12 cellular contexts compared by ENCODE assay signal in genomic region chr20:25574411-25574810, GRCh38. TPM values are rescaled to one million over a fixed set of nuclear protein-coding genes. Genes with fewer than 3 reads are reported as not detected.
DNase-seq lines count a peak whose midpoint lies in the region; ATAC-seq, FAIRE-seq and TF ChIP-seq lines count a peak whose summit lies in the region.
"Had no signal": no experiment of that assay in that cellular context is flagged by ENCODE, and none has a peak within 500 bp of the region (broad histone marks: within the 10 kb centered on the region; RNA-seq: fewer than 3 reads in every experiment).

No MANE protein-coding gene starts in this region.

- POLR2A ChIA-PET in A673 (lab: Charles Lee; ENCODE audit: low non-redundant PET): interaction anchor here (0.6 kb wide), 1 partner anchor 20 kb away, joined by 3 read pairs; no protein-coding TSS in a partner anchor
- POLR2A ChIA-PET in Panc1 (lab: Charles Lee): no interaction called here

- H3K4me3 ChIP-seq in A673 (ENCODE audit: low read depth, low read length, poor library complexity, severe bottlenecking) (no peak overlapping the region), Panc1 (ENCODE audit: low read depth in 2 of 2, low read length in 2 of 2) (no peak overlapping the region), fibroblast of the aortic adventitia (ENCODE audit: low read depth, low read length) (no peak overlapping the region), kidney (ENCODE audit: low read length in 2 of 2) (no peak overlapping the region), colonic mucosa (no peak overlapping the region)
- H3K4me3 ChIP-seq: gastrocnemius medialis, neural progenitor cell had no signal

- H3K27me3 ChIP-seq in A673 (replicated peaks; ENCODE audit: insufficient read depth, low read depth, low read length, poor library complexity): no peaks in the 10 kb centered on the region
- H3K27me3 ChIP-seq in Panc1 (ENCODE audit: control insufficient read depth, insufficient read depth, low read length): no peaks in the 10 kb centered on the region
- H3K27me3 ChIP-seq in colonic mucosa: no peaks in the 10 kb centered on the region
- H3K27me3 ChIP-seq: gastrocnemius medialis, neural progenitor cell had no signal

- ATAC-seq in Panc1: peak; percentile 42; the same call in 1 of the 2 replicates
- ATAC-seq in HG03565 (IDR thresholded peaks at IDR 0.05; ENCODE audit: unreplicated experiment): no peak
- ATAC-seq: gastrocnemius medialis had no signal

- TF ChIP-seq CTCF in A673 (conservative IDR thresholded peaks at IDR 0.05; ENCODE audit: low read depth, low read length): 0 out of 2 replicates have a peak, but pooled peaks have one; percentile 22
- TF ChIP-seq CTCF in Panc1 (IDR thresholded peaks at IDR 0.05): no peak
- TF ChIP-seq CTCF in fibroblast of the aortic adventitia (IDR thresholded peaks at IDR 0.05; ENCODE audit: insufficient read depth, low read length): peak; percentile 45
- TF ChIP-seq CTCF in kidney (IDR thresholded peaks at IDR 0.05; ENCODE audit: borderline replicate concordance, extremely low read depth, insufficient read depth): no peak
- TF ChIP-seq CTCF in colonic mucosa (IDR thresholded peaks at IDR 0.05): no peak

- H3K9me3 ChIP-seq in A673 (ENCODE audit: low read depth, low read length, poor library complexity, severe bottlenecking): no peaks in the 10 kb centered on the region
- no peaks in the 10 kb centered on the region for H3K9me3 ChIP-seq in Panc1 (ENCODE audit: control insufficient read depth, insufficient read depth, low read depth, low read length)
- no peaks in the 10 kb centered on the region for H3K9me3 ChIP-seq in kidney (ENCODE audit: control insufficient read depth in 1 of 2, low read length in 2 of 2)
- H3K9me3 ChIP-seq in colonic mucosa: no peaks in the 10 kb centered on the region
- H3K9me3 ChIP-seq: gastrocnemius medialis had no signal

- H3K27ac ChIP-seq in A673 (ENCODE audit: low read depth, low read length, poor library complexity, severe bottlenecking) (no peak overlapping the region), Panc1 (ENCODE audit: low read length) (no peak overlapping the region), kidney (ENCODE audit: low read depth in 2 of 2, low read length in 2 of 2) (no peak overlapping the region), colonic mucosa (no peak overlapping the region)
- H3K27ac ChIP-seq: gastrocnemius medialis, neural progenitor cell had no signal

- intact Hi-C loops in A673 (cut with micrococcal nuclease; ENCODE audit: unreplicated experiment) (no loop called here), Panc1 (cut with micrococcal nuclease; ENCODE audit: unreplicated experiment) (no loop called here), kidney (cut with DNase I) (no loop called here), colonic mucosa (cut with DNase I) (no loop called here)

- BruUV-seq in A673 (replicated peaks; lab: Mats Ljungman, UMichigan) (no TSS peak), Panc1 (replicated peaks; lab: Mats Ljungman, UMichigan) (no TSS peak)

- no peak overlapping the region for H3K9ac ChIP-seq in kidney (ENCODE audit: low read length in 2 of 2)
- no peak overlapping the region for H3K9ac ChIP-seq in colonic mucosa (ENCODE audit: low read depth in 2 of 2, low read length in 2 of 2)
- H3K9ac ChIP-seq: neural progenitor cell had no signal

- no peak for FAIRE-seq in kidney (lab: Jason Lieb, UNC)

- in situ Hi-C loops in Panc1 (cut with HindIII; ENCODE audit: low pct_unique_long_range_greater_than_20kb, low sequenced_read_pairs): no loop called here

- H3K36me3 ChIP-seq in A673 (ENCODE audit: insufficient read depth, low read length, poor library complexity, severe bottlenecking) (peaks cover 3% of the 10 kb centered on the region), Panc1 (ENCODE audit: control insufficient read depth, insufficient read depth, low read length) (no peaks in the 10 kb centered on the region), kidney (ENCODE audit: control insufficient read depth in 1 of 2, insufficient read depth in 2 of 2, low read length in 2 of 2) (no peaks in the 10 kb centered on the region), colonic mucosa (no peaks in the 10 kb centered on the region)
- H3K36me3 ChIP-seq: gastrocnemius medialis, neural progenitor cell had no signal

- H3K4me1 ChIP-seq in A673 (ENCODE audit: insufficient read depth, low read length, poor library complexity, severe bottlenecking) (no peaks in the 10 kb centered on the region), Panc1 (ENCODE audit: control insufficient read depth, insufficient read depth, low read length) (peaks cover 4% of the 10 kb centered on the region), kidney (ENCODE audit: control insufficient read depth in 1 of 2, insufficient read depth in 1 of 2, low read depth in 1 of 2, low read length in 2 of 2) (peaks cover 11 to 22% of the 10 kb centered on the region in 2 donors), colonic mucosa (no peaks in the 10 kb centered on the region)
- H3K4me1 ChIP-seq: gastrocnemius medialis had no signal

- CTCF ChIA-PET in A673 (lab: Charles Lee): no interaction called here
- CTCF ChIA-PET in Panc1 (lab: Charles Lee): no interaction called here

- DNase-seq in A673 (ENCODE audit: low spot score): peak; percentile 11
- DNase-seq in HCEC 1CT: peak; percentile 25
- DNase-seq in Panc1 (ENCODE audit: low read depth, low spot score): no peak
- peak; percentile 49 for DNase-seq in fibroblast of the aortic adventitia (ENCODE audit: low read depth)
- no peak for DNase-seq in kidney
- DNase-seq in stimulated activated CD4-positive, alpha-beta T cell treated with anti-CD3 and anti-CD28 coated beads, Interleukin-1b, Interleukin-23, amount 100 ng/mL, for 48 hours: no peak
- no peak for DNase-seq in colonic mucosa
- DNase-seq: DMS79, gastrocnemius medialis, NCI-H2081 treated with DMSO at 0.1 percent for 48 hours had no signal

RNA-seq across cellular contexts. Expression of gene NINL, which starts 10.9 kb away (rescaled TPM):
- total RNA-seq in A673 (2021): 31.5 and 36.8 TPM in 2 replicates
- total RNA-seq in Panc1 (2021; ENCODE audit: unreplicated experiment): 25.0 TPM
- polyA plus RNA-seq in Panc1 (2012; ENCODE audit: insufficient read length): 23.5 TPM
- 6.5 and 31.0 TPM in 2 replicates for total RNA-seq in fibroblast of the aortic adventitia (ENCODE audit: low replicate concordance)
- total RNA-seq in kidney: 25.2 TPM
- 23.4 TPM for polyA plus RNA-seq in kidney (ENCODE audit: insufficient read depth, low read depth, low replicate concordance)
- total RNA-seq in colonic mucosa: 1 to 10 TPM; 3.4 to 5.3 TPM

RNA-seq across cellular contexts. Expression of gene NANP, which starts 49.4 kb away (rescaled TPM):
- 13.6 and 15.9 TPM in 2 replicates for total RNA-seq in A673 (2021)
- 7.3 TPM for total RNA-seq in Panc1 (2021; ENCODE audit: unreplicated experiment)
- 2.1 TPM for polyA plus RNA-seq in Panc1 (2012; ENCODE audit: insufficient read length)
- 9.3 and 13.7 TPM in 2 replicates for total RNA-seq in fibroblast of the aortic adventitia (ENCODE audit: low replicate concordance)
- total RNA-seq in kidney: 5.1 TPM
- polyA plus RNA-seq in kidney (ENCODE audit: insufficient read depth, low read depth, low replicate concordance): 3.4 TPM
- total RNA-seq in colonic mucosa: 1 to 10 TPM; 3.1 to 3.3 TPM

Comparison
In these comparisons a context has a peak if more than half of its experiments do, and no peak if none do; other contexts are left out.
1. DNase-seq: peak in A673 (single experiment), HCEC 1CT (single experiment) and fibroblast of the aortic adventitia (single experiment); none in Panc1 (single experiment), kidney (single experiment), stimulated activated CD4-positive, alpha-beta T cell treated with anti-CD3 and anti-CD28 coated beads, Interleukin-1b, Interleukin-23, amount 100 ng/mL, for 48 hours (single experiment) and colonic mucosa (single experiment).
2. CTCF ChIP-seq: peak in A673 (single experiment) and fibroblast of the aortic adventitia (single experiment); none in Panc1 (single experiment), kidney (single experiment) and colonic mucosa (single experiment).